8 cellular contexts compared by ENCODE assay signal in the genomic region with DNA sequence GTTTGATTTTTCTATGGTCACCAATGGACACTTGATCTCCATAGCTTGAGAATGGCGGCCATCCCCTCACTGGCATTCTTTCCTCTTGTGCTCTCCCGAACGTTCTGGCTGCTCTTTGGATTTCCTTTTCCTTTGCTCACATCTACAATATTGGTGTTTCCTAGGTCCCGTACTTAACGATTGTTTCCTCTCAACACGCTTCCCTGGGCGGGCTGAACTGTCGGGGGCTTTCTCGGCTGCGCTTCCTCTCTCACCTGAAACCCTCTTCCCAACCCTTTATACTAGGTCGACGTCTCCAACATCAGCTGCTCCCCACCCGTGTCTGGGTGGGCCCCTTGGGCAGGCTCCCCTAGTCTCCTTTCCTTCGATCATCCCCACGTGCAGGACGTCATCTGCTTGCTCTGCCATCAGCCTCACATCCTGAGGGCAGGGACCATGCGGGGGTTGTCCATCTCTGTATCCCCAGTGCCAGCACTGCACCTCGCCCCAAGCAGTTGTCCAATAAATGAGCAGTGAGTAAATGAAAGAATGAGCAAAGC. TPM values are rescaled to one million over a fixed set of nuclear protein-coding genes. Genes with fewer than 3 reads are reported as not detected.
A peak's percentile ranks its signal among the peaks of the same experiment; 100 is the strongest.
DNase-seq lines count a peak whose midpoint lies in the region; ATAC-seq, FAIRE-seq and TF ChIP-seq lines count a peak whose summit lies in the region.

No MANE protein-coding gene starts in this region.

- H4K20me1 ChIP-seq in GM12878 (ENCODE audit: control insufficient read depth, insufficient read depth), result no peaks in the 10 kb centered on the region

- H3K4me3 ChIP-seq in BE2C (ENCODE audit: low read depth, low read length) (peak overlapping the region; percentile 78), GM12878 (peak overlapping the region; percentile 100)

- H3K36me3 Mint-ChIP-seq in memory B cell, result peaks cover 3% of the 10 kb centered on the region

- peak overlapping the region; percentile 86 for H3K4me2 ChIP-seq in GM12878 (ENCODE audit: control insufficient read depth, insufficient read depth)

- POLR2A ChIA-PET in GM12878 (lab: Charles Lee), result interaction anchor here (0.5 kb wide), 1 partner anchor 15 kb away, joined by 4 read pairs; no protein-coding TSS in a partner anchor

- no peak for TF ChIP-seq POLR2A in GM12878 (IDR thresholded peaks at IDR 0.05; ENCODE audit: low read depth, low read length)

- H3K9ac ChIP-seq in GM12878 (ENCODE audit: control insufficient read depth, insufficient read depth, low read length), result peak overlapping the region; percentile 83

- H3K79me2 ChIP-seq in GM12878 (ENCODE audit: control insufficient read depth, insufficient read depth, low read length), result peaks cover 16% of the 10 kb centered on the region

- BruUV-seq in GM12878 (replicated peaks; lab: Mats Ljungman, UMichigan), result TSS peak; percentile 98

- TF ChIP-seq CTCF in BE2C (IDR thresholded peaks at IDR 0.05; ENCODE audit: low read depth, low read length) (no peak), GM12878 (IDR thresholded peaks at IDR 0.05 in 2 of 3, conservative IDR thresholded peaks at IDR 0.05 in 1 of 3; ENCODE audit: control insufficient read depth in 2 of 3, extremely low read depth in 1 of 3, insufficient read depth in 1 of 3, low read depth in 3 of 3, low read length in 3 of 3) (no peak)

- H3K36me3 ChIP-seq in BE2C, result no peaks in the 10 kb centered on the region
- H3K36me3 ChIP-seq in GM12878 (ENCODE audit: control insufficient read depth in 2 of 2, insufficient read depth in 2 of 2, low read length in 1 of 2), result no peaks in the 10 kb centered on the region

- FAIRE-seq in GM12878 (lab: Jason Lieb, UNC), result no peak

- H3K4me1 ChIP-seq in BE2C (no peaks in the 10 kb centered on the region), GM12878 (ENCODE audit: control insufficient read depth, insufficient read depth, low read length) (peaks cover 3% of the 10 kb centered on the region; the same call in 1 of the 2 replicates)

- DNase-seq in BE2C, result no peak
- DNase-seq in GM12878 (ENCODE audit: low read depth, low spot score), result no peak
- DNase-seq in memory B cell (ENCODE audit: low spot score in 2 of 2), result no peak
- no peak for DNase-seq in NCI-H345 (lab: John Stamatoyannopoulos, UW)
- DNase-seq in NCI-H2107 (lab: John Stamatoyannopoulos, UW), result no peak
- DNase-seq in SK-N-DZ (ENCODE audit: low spot score), result no peak

- 66% methylated on average over 18 of the region's 18 CpGs for WGBS in GM12878 (ENCODE audit: insufficient coverage, insufficient replicate concordance, low lambda C conversion rate, missing lambda C conversion rate)

- H2AFZ ChIP-seq in GM12878 (ENCODE audit: control insufficient read depth, low read depth, low read length), result peak overlapping the region; percentile 94

- H3K27me3 Mint-ChIP-seq in memory B cell, result no peaks in the 10 kb centered on the region

- peak overlapping the region; percentile 98 for H3K4me3 Mint-ChIP-seq in memory B cell

- SMC1A ChIA-PET in GM12878 (lab: Charles Lee; ENCODE audit: uncharacterized antibody, unreplicated experiment), result interaction anchor here (0.6 to 1.3 kb wide), 2 partner anchors 12 to 284 kb away, joined by 3 read pairs; no protein-coding TSS in a partner anchor

- in situ Hi-C loops in GM12878 (cut with MboI), result no loop called here

- H3K27ac ChIP-seq in GM12878 (ENCODE audit: control insufficient read depth, insufficient read depth), result peak overlapping the region; percentile 58

- H3K9me3 ChIP-seq in BE2C (no peaks in the 10 kb centered on the region), GM12878 (replicated peaks; ENCODE audit: control insufficient read depth, insufficient read depth, low read length) (no peaks in the 10 kb centered on the region)

- RAD21 ChIA-PET in GM12878 (lab: Charles Lee; ENCODE audit: unreplicated experiment), result no interaction called here

- peak overlapping the region; percentile 94 for H3K27ac Mint-ChIP-seq in memory B cell

- no peaks in the 10 kb centered on the region for H3K9me3 Mint-ChIP-seq in memory B cell

- no peak for TF ChIP-seq RAD21 in GM12878 (IDR thresholded peaks at IDR 0.05; ENCODE audit: insufficient read depth, low read depth, low read length)

- CTCF ChIA-PET in GM12878 (lab: Yijun Ruan, JAX), result no interaction called here

- no peaks in the 10 kb centered on the region for H3K27me3 ChIP-seq in BE2C
- H3K27me3 ChIP-seq in GM12878 (replicated peaks in 1 of 2; ENCODE audit: control insufficient read depth in 2 of 2, insufficient read depth in 2 of 2, low read length in 1 of 2), result no peaks in the 10 kb centered on the region

- intact Hi-C loops in GM12878 (cut with micrococcal nuclease; ENCODE audit: unreplicated experiment), result no loop called here

- peak; percentile 27 for ATAC-seq in HG02610 (IDR thresholded peaks at IDR 0.05; ENCODE audit: unreplicated experiment)
- no peak; the same call in 1 of the 3 replicates for ATAC-seq in GM12878
- no peak for ATAC-seq in memory B cell (ENCODE audit: low read depth)
- ATAC-seq in HG03039 (IDR thresholded peaks at IDR 0.05; ENCODE audit: unreplicated experiment), result no peak

- H3K4me1 Mint-ChIP-seq in memory B cell, result peaks cover 23% of the 10 kb centered on the region

- no peak for TF ChIP-seq EP300 in GM12878 (IDR thresholded peaks at IDR 0.05; ENCODE audit: borderline replicate concordance in 1 of 2, control insufficient read depth in 1 of 2, low read depth in 2 of 2, low read length in 2 of 2)

TF ChIP-seq in GM12878, 131 proteins besides CTCF, POLR2A, EP300 and RAD21 (continues in another document):
- TF ChIP-seq, protein P1, sequence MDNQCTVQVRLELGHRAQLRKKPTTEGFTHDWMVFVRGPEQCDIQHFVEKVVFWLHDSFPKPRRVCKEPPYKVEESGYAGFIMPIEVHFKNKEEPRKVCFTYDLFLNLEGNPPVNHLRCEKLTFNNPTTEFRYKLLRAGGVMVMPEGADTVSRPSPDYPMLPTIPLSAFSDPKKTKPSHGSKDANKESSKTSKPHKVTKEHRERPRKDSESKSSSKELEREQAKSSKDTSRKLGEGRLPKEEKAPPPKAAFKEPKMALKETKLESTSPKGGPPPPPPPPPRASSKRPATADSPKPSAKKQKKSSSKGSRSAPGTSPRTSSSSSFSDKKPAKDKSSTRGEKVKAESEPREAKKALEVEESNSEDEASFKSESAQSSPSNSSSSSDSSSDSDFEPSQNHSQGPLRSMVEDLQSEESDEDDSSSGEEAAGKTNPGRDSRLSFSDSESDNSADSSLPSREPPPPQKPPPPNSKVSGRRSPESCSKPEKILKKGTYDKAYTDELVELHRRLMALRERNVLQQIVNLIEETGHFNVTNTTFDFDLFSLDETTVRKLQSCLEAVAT (IDR thresholded peaks at IDR 0.05), result peak; percentile 90

RNA-seq across cellular contexts. Expression of a gene that starts 0.6 kb away (rescaled TPM):
- polyA plus RNA-seq in BE2C (2012; ENCODE audit: insufficient read depth, insufficient read length, low read depth), result 60.5 TPM
- 89.0 and 104 TPM in 2 replicates for total RNA-seq in GM12878 (2013; cell fraction: nucleolus; rRNA removed)
- 20.8 and 25.4 TPM in 2 replicates for total RNA-seq in GM12878 (2014; rRNA removed)
- 12.0 and 12.7 TPM in 2 replicates for total RNA-seq in GM12878 (2014; rRNA removed; fragmentation: Illumina TruSeq; extraction: Trizol)
- total RNA-seq in GM12878 (2021), result 21.0 and 27.1 TPM in 2 replicates
- polyA plus RNA-seq in GM12878 (2011; ENCODE audit: low read depth), result 8.1 TPM
- polyA plus RNA-seq in GM12878 (2011; rRNA removed), result 4.5 and 7.8 TPM in 2 replicates
- polyA plus RNA-seq in GM12878 (2011; cell fraction: cytosol; rRNA removed), result 11.1 and 11.6 TPM in 2 replicates
- polyA plus RNA-seq in GM12878 (2011; cell fraction: nucleus; rRNA removed), result 47.8 and 55.6 TPM in 2 replicates
- polyA plus RNA-seq in GM12878 (2012), result 11.4 and 12.5 TPM in 2 replicates
- polyA plus RNA-seq in GM12878 (2014; fragmentation: Illumina TruSeq; extraction: Trizol), result 11.2 and 14.3 TPM in 2 replicates
- 1 to 10 TPM; 3.5 to 4.8 TPM for polyA plus RNA-seq in GM12878 (2014; fragmentation: Nextera tagmentation; extraction: Ambion mirVana)
- polyA plus RNA-seq in GM12878 (2014; rRNA removed), result 18.5 and 19.1 TPM in 2 replicates
- polyA plus RNA-seq in GM12878 (2016; fragmentation: Nextera tagmentation; extraction: Ambion mirVana), result 10 to 100 TPM; 17.8 to 18.1 TPM
- 10.3 and 13.2 TPM in 2 replicates for polyA minus RNA-seq in GM12878 (2011; rRNA and poly(A)+ RNA removed)
- 4.6 and 5.1 TPM in 2 replicates for polyA minus RNA-seq in GM12878 (2011; cell fraction: cytosol; rRNA and poly(A)+ RNA removed)
- 16.7 and 33.7 TPM in 2 replicates for polyA minus RNA-seq in GM12878 (2011; cell fraction: nucleus; rRNA and poly(A)+ RNA removed)
- 14.8 and 16.8 TPM in 2 replicates for polyA plus RNA-seq in SK-N-DZ (2014; cell fraction: cytosol; rRNA removed)
- polyA plus RNA-seq in SK-N-DZ (2014; cell fraction: nucleus; rRNA removed), result 25.9 and 35.6 TPM in 2 replicates

RNA-seq across cellular contexts. Expression of a gene that starts 34.7 kb away (rescaled TPM):
- 8.6 TPM for polyA plus RNA-seq in BE2C (2012; ENCODE audit: insufficient read depth, insufficient read length, low read depth)
- not detected in 2 replicates for total RNA-seq in GM12878 (2013; cell fraction: nucleolus; rRNA removed)
- total RNA-seq in GM12878 (2014; rRNA removed) (not detected in 2 replicates), GM12878 (2014; rRNA removed; fragmentation: Illumina TruSeq; extraction: Trizol) (not detected in 2 replicates), GM12878 (2021) (not detected in 2 replicates)
- polyA plus RNA-seq in GM12878 (2011; ENCODE audit: low read depth), result not detected
- polyA plus RNA-seq in GM12878 (2011; rRNA removed) (not detected in 2 replicates), GM12878 (2014; fragmentation: Illumina TruSeq; extraction: Trizol) (not detected in 2 replicates), GM12878 (2014; fragmentation: Nextera tagmentation; extraction: Ambion mirVana) (not detected), GM12878 (2014; rRNA removed) (not detected in 2 replicates), GM12878 (2016; fragmentation: Nextera tagmentation; extraction: Ambion mirVana) (under 1 TPM in 1 of 2 experiments, not detected in 1; 0.15 TPM)
- not detected in 2 replicates for polyA plus RNA-seq in GM12878 (2011; cell fraction: cytosol; rRNA removed)
- not detected in 2 replicates for polyA plus RNA-seq in GM12878 (2011; cell fraction: nucleus; rRNA removed)
- 0.21 TPM in 1 of 2 replicates, not detected in the other for polyA plus RNA-seq in GM12878 (2012)
- polyA minus RNA-seq in GM12878 (2011; rRNA and poly(A)+ RNA removed), result not detected in 2 replicates
- polyA minus RNA-seq in GM12878 (2011; cell fraction: cytosol; rRNA and poly(A)+ RNA removed), result not detected in 2 replicates
- polyA minus RNA-seq in GM12878 (2011; cell fraction: nucleus; rRNA and poly(A)+ RNA removed), result 0.36 TPM in 1 of 2 replicates, not detected in the other
- polyA plus RNA-seq in SK-N-DZ (2014; cell fraction: cytosol; rRNA removed), result 0.80 and 2.4 TPM in 2 replicates
- polyA plus RNA-seq in SK-N-DZ (2014; cell fraction: nucleus; rRNA removed), result 3.3 and 3.8 TPM in 2 replicates
